In genomic region chr5:42858709-42859108, GRCh38 we compare ENCODE assay signal across 14 cellular contexts. TPM values are rescaled to one million over a fixed set of nuclear protein-coding genes. Genes with fewer than 3 reads are reported as not detected.
DNase-seq lines count a peak whose midpoint lies in the region; ATAC-seq, FAIRE-seq and TF ChIP-seq lines count a peak whose summit lies in the region.
"Had no signal": no experiment of that assay in that cellular context is flagged by ENCODE, and none has a peak within 500 bp of the region (broad histone marks: within the 10 kb centered on the region; RNA-seq: fewer than 3 reads in every experiment).

No MANE protein-coding gene starts in this region.

- H3K4me2 ChIP-seq in HepG2 (ENCODE audit: low read depth, low read length), result peak overlapping the region; percentile 69

- CTCF ChIA-PET in HepG2 (lab: Yijun Ruan, JAX; ENCODE audit: low intra/inter-chr PET ratio, low total read pairs), result no interaction called here

- TF ChIP-seq RAD21 in HepG2 (CRISPR knock-in tag; IDR thresholded peaks at IDR 0.05), result no peak

- H3K4me1 ChIP-seq in HepG2 (ENCODE audit: insufficient read depth, low read length), result peaks cover 89% of the 10 kb centered on the region
- H3K4me1 ChIP-seq in subcutaneous abdominal adipose tissue (ENCODE audit: control insufficient read depth in 5 of 5, insufficient read depth in 5 of 5, low read length in 5 of 5), result peaks cover 0 to 18% (median 10%) of the 10 kb centered on the region in 5 donors

- H3K36me3 ChIP-seq in HepG2 (replicated peaks in 1 of 2; ENCODE audit: control insufficient read depth in 1 of 2, insufficient read depth in 2 of 2, low read length in 2 of 2) (no peaks in the 10 kb centered on the region), subcutaneous abdominal adipose tissue (ENCODE audit: control insufficient read depth in 5 of 5, insufficient read depth in 5 of 5, low read length in 5 of 5) (no peaks in the 10 kb centered on the region)
- H3K36me3 ChIP-seq: thyroid gland had no signal

- H3K27ac ChIP-seq in dorsolateral prefrontal cortex (peak overlapping the region; percentile 44 to 99 (median 96)), HepG2 (ENCODE audit: extremely low read length, insufficient read depth, low read length) (peak overlapping the region; percentile 69), subcutaneous abdominal adipose tissue (ENCODE audit: low read depth, low read length) (peak overlapping the region; percentile 44)

- in situ Hi-C loops in HepG2 (cut with HindIII; ENCODE audit: extremely low pct_ligation_motif_present, low pct_unique_long_range_greater_than_20kb) (no loop called here), KBM-7 (cut with MboI; ENCODE audit: low pct_unique_long_range_greater_than_20kb, low sequenced_read_pairs) (no loop called here)

- WGBS in HepG2 (ENCODE audit: low lambda C conversion rate), result 7% methylated on average over 7 of the region's 7 CpGs

- BruUV-seq in HepG2 (replicated peaks; lab: Mats Ljungman, UMichigan), result no TSS peak

- ATAC-seq in HepG2, result peak; percentile 90
- no peak for ATAC-seq in GM18868 (IDR thresholded peaks at IDR 0.05; ENCODE audit: unreplicated experiment)
- ATAC-seq: naive thymus-derived CD8-positive, alpha-beta T cell had no signal

- H3K9me3 ChIP-seq in HepG2 (ENCODE audit: low read length) (peaks cover 13% of the 10 kb centered on the region), subcutaneous abdominal adipose tissue (ENCODE audit: control insufficient read depth in 5 of 5, low read length in 5 of 5) (no peaks in the 10 kb centered on the region)
- H3K9me3 ChIP-seq: thyroid gland had no signal

- POLR2A ChIA-PET in HepG2 (lab: Yijun Ruan, JAX), result interaction anchor here (0.8 to 6.1 kb wide), 11 partner anchors 10 to 206 kb away, joined by 3 to 97 read pairs (median 5); partner anchors contain the start of gene SELENOP

- H4K20me1 ChIP-seq in HepG2 (ENCODE audit: insufficient read depth, low read length), result no peaks in the 10 kb centered on the region

- TF ChIP-seq CTCF in dorsolateral prefrontal cortex (IDR thresholded peaks at IDR 0.05 in 54 of 56, conservative IDR thresholded peaks at IDR 0.05 in 2 of 56; ENCODE audit: low read depth in 1 of 56, partially characterized antibody in 56 of 56) (peak in 7 of 56 donors; percentile 6 to 29 (median 13)), HepG2 (CRISPR knock-in tag; IDR thresholded peaks at IDR 0.05) (peak; percentile 5; the same call in 1 of the 2 replicates)

- no peak for TF ChIP-seq POLR2A in HepG2 (IDR thresholded peaks at IDR 0.05; ENCODE audit: insufficient read depth in 1 of 2, low read depth in 2 of 2, low read length in 2 of 2)

- peak overlapping the region in 54 of 59 donors; percentile 4 to 61 (median 26) for H3K4me3 ChIP-seq in dorsolateral prefrontal cortex
- peak overlapping the region; percentile 22 to 51 (median 37) for H3K4me3 ChIP-seq in HepG2 (replicated peaks in 1 of 3; ENCODE audit: insufficient read depth in 1 of 3, low read depth in 2 of 3, low read length in 3 of 3)
- peak overlapping the region in 3 of 5 donors; percentile 34 to 47 (median 35) for H3K4me3 ChIP-seq in subcutaneous abdominal adipose tissue (ENCODE audit: low read depth in 1 of 5, low read length in 5 of 5)
- H3K4me3 ChIP-seq: thyroid gland had no signal

- H3K79me2 ChIP-seq in HepG2 (ENCODE audit: insufficient read depth, low read length), result peaks cover 56% of the 10 kb centered on the region

- peaks cover 0 to 4% (median 0%) of the 10 kb centered on the region in 45 donors for H3K27me3 ChIP-seq in dorsolateral prefrontal cortex
- no peaks in the 10 kb centered on the region for H3K27me3 ChIP-seq in HepG2 (ENCODE audit: control insufficient read depth in 1 of 2, insufficient read depth in 2 of 2, low read length in 2 of 2)
- no peaks in the 10 kb centered on the region for H3K27me3 ChIP-seq in subcutaneous abdominal adipose tissue (ENCODE audit: control insufficient read depth in 5 of 5, insufficient read depth in 4 of 5, low read length in 5 of 5)
- H3K27me3 ChIP-seq: thyroid gland had no signal

- intact Hi-C loops in dorsolateral prefrontal cortex (cut with DNase I) (loop anchor here (2.0 to 5.0 kb wide), 2 partner anchors 46 to 48 kb away; partner anchors contain the start of gene SELENOP (in 2 of the 2)), HepG2 (cut with micrococcal nuclease; ENCODE audit: unreplicated experiment) (no loop called here)

- peak; percentile 58 for FAIRE-seq in HepG2 (lab: Jason Lieb, UNC)
- FAIRE-seq: D721Med had no signal

- TF ChIP-seq EP300 in HepG2 (IDR thresholded peaks at IDR 0.05; ENCODE audit: low read depth in 2 of 2, low read length in 2 of 2), result no peak
- TF ChIP-seq EP300 in HepG2 (CRISPR knock-in tag; IDR thresholded peaks at IDR 0.05; ENCODE audit: borderline replicate concordance), result no peak

- DNase-seq in NCI-H2029 (lab: John Stamatoyannopoulos, UW) (peak; percentile 18), dorsolateral prefrontal cortex (peak in 8 of 10 donors; percentile 52 to 77 (median 62)), HepG2 (ENCODE audit: low spot score) (peak; percentile 61), KBM-7 (no peak), GDM1 (lab: John Stamatoyannopoulos, UW) (no peak)
- no peak for DNase-seq in activated CD4-positive, alpha-beta T cell treated with anti-CD3 and anti-CD28 coated beads for 1 hour
- DNase-seq: glutamatergic neuron; naive thymus-derived CD8-positive, alpha-beta T cell; NK-92 treated with Interleukin-12 subunit alpha and Interleukin-12 subunit beta, amount 100 ng/mL, for 24 hours; stimulated activated CD4-positive, alpha-beta T cell treated with anti-CD3 and anti-CD28 coated beads, Interleukin-2, amount 100 ng/mL, for 48 hours; thyroid gland had no signal

- H2AFZ ChIP-seq in HepG2 (ENCODE audit: low read length), result peak overlapping the region; percentile 30

- H3K9ac ChIP-seq in HepG2 (ENCODE audit: insufficient read depth, low read depth, low read length), result peak overlapping the region; percentile 56
- H3K9ac ChIP-seq in subcutaneous abdominal adipose tissue (ENCODE audit: low read length in 5 of 5), result no peak overlapping the region

TF ChIP-seq in HepG2, 621 proteins besides CTCF, POLR2A, EP300 and RAD21 (continues in another document):
- TF ChIP-seq SOX6 (IDR thresholded peaks at IDR 0.05) (no peak), SOX6 (CRISPR knock-in tag; IDR thresholded peaks at IDR 0.05) (peak; percentile 77), ATF6 (CRISPR knock-in tag; conservative IDR thresholded peaks at IDR 0.05) (0 out of 2 replicates have a peak, but pooled peaks have one; percentile 36), ZNF362 (CRISPR knock-in tag; IDR thresholded peaks at IDR 0.05; ENCODE audit: borderline replicate concordance) (peak; percentile 86), HDAC1 (CRISPR knock-in tag; IDR thresholded peaks at IDR 0.05) (0 out of 2 replicates have a peak, but pooled peaks have one; percentile 37), ZNF33A (CRISPR knock-in tag; IDR thresholded peaks at IDR 0.05; ENCODE audit: borderline replicate concordance) (no peak), HMG20B (CRISPR knock-in tag; conservative IDR thresholded peaks at IDR 0.05) (no peak), ZNF234 (CRISPR knock-in tag; conservative IDR thresholded peaks at IDR 0.05) (no peak)

RNA-seq across cellular contexts. Expression of gene SELENOP, which starts 47.0 kb away (rescaled TPM):
- total RNA-seq in dorsolateral prefrontal cortex, result 100 to 1,000 TPM in 115 of 120 experiments, 10 to 100 TPM in 5; 61.5 to 884 (median 225) TPM
- 1,596 and 1,895 TPM in 2 replicates for total RNA-seq in HepG2 (2016; rRNA removed; fragmentation: Illumina TruSeq; extraction: Trizol)
- total RNA-seq in HepG2 (2016; cell fraction: cytosol; rRNA removed; fragmentation: Illumina TruSeq; extraction: Trizol; ENCODE audit: low read depth), result 296 and 300 TPM in 2 replicates
- total RNA-seq in HepG2 (2016; cell fraction: insoluble cytoplasmic fraction; rRNA removed; fragmentation: Illumina TruSeq; extraction: Trizol), result 1,577 and 1,852 TPM in 2 replicates
- total RNA-seq in HepG2 (2016; cell fraction: membrane; rRNA removed; fragmentation: Illumina TruSeq; extraction: Trizol), result 957 and 1,066 TPM in 2 replicates
- 1,184 and 1,437 TPM in 2 replicates for total RNA-seq in HepG2 (2016; cell fraction: nucleus; rRNA removed; fragmentation: Illumina TruSeq; extraction: Trizol)
- polyA plus RNA-seq in HepG2 (2011; rRNA removed), result 1,422 and 2,083 TPM in 2 replicates
- polyA plus RNA-seq in HepG2 (2011; cell fraction: cytosol; rRNA removed), result 1,126 and 1,365 TPM in 2 replicates
- 348 and 391 TPM in 2 replicates for polyA plus RNA-seq in HepG2 (2011; cell fraction: nucleus; rRNA removed)
- 1,145 and 1,833 TPM in 2 replicates for polyA plus RNA-seq in HepG2 (2012)
- polyA plus RNA-seq in HepG2 (2016; cell fraction: cytosol; fragmentation: Illumina TruSeq; extraction: Trizol; ENCODE audit: low read depth), result 164 and 181 TPM in 2 replicates
- 1,195 and 1,209 TPM in 2 replicates for polyA plus RNA-seq in HepG2 (2016; cell fraction: insoluble cytoplasmic fraction; fragmentation: Illumina TruSeq; extraction: Trizol; ENCODE audit: low read depth)
- polyA plus RNA-seq in HepG2 (2016; cell fraction: membrane; fragmentation: Illumina TruSeq; extraction: Trizol; ENCODE audit: low read depth), result 458 and 520 TPM in 2 replicates
- 1,480 and 1,518 TPM in 2 replicates for polyA plus RNA-seq in HepG2 (2016; cell fraction: nucleus; fragmentation: Illumina TruSeq; extraction: Trizol; ENCODE audit: insufficient read depth, low read depth)
- 1.0 and 783 TPM in 2 replicates for polyA minus RNA-seq in HepG2 (2011; rRNA and poly(A)+ RNA removed; ENCODE audit: low replicate concordance)
- polyA minus RNA-seq in HepG2 (2011; cell fraction: cytosol; rRNA and poly(A)+ RNA removed), result 1,217 and 1,367 TPM in 2 replicates
- polyA minus RNA-seq in HepG2 (2011; cell fraction: nucleus; rRNA and poly(A)+ RNA removed), result 527 and 880 TPM in 2 replicates

Comparison
In these comparisons a context has a peak if more than half of its experiments do, and no peak if none do; other contexts are left out.
1. DNase-seq: peak in NCI-H2029 (single experiment), dorsolateral prefrontal cortex (8 of 10) and HepG2 (single experiment); none in KBM-7 (single experiment), GDM1 (single experiment) and activated CD4-positive, alpha-beta T cell treated with anti-CD3 and anti-CD28 coated beads for 1 hour (single experiment).
2. H3K27ac ChIP-seq: peak in every context shown above with its lines; median percentile 96 in dorsolateral prefrontal cortex; 69 in HepG2; 44 in subcutaneous abdominal adipose tissue.
3. Peak in every context shown above with its lines, with median percentiles within 50 percentile points of each other: H3K4me3 ChIP-seq.